23 cellular contexts compared by ENCODE assay signal in the genomic region with DNA sequence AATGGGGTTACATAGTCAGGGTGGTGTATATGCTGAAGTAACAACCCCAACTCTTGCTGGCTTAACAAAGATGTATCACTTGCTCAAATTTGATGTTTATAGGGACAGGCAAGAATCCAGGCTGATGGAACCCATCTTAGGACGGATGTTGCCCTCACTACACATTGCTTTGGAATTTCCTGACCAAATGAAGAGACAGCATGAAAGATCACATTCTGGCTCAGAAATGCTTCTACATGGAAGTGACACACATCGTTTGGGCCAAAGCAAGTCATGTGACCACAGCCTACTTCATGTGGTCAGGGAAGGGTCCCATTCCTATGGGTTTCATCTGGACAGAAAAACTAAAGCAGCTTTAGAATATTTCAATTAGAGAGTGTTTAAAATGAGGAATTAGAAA.
DNase-seq lines count a peak whose midpoint lies in the region; FAIRE-seq and TF ChIP-seq lines count a peak whose summit lies in the region.
"Had no signal": no experiment of that assay in that cellular context is flagged by ENCODE, and none has a peak within 500 bp of the region (broad histone marks: within the 10 kb centered on the region; RNA-seq: fewer than 3 reads in every experiment).

No MANE protein-coding gene starts in this region.

- H3K4me1 Mint-ChIP-seq in astrocyte (ENCODE audit: low read depth, unreplicated experiment): no peaks in the 10 kb centered on the region
- H3K4me1 Mint-ChIP-seq: B cell had no signal

- H3K27ac Mint-ChIP-seq in astrocyte (ENCODE audit: unreplicated experiment): no peak overlapping the region
- H3K27ac Mint-ChIP-seq: B cell; CD8-positive, alpha-beta T cell; HFFc6 had no signal

- DNase-seq in HT1080 (ENCODE audit: low read depth): peak; percentile 87
- DNase-seq in astrocyte (ENCODE audit: low read depth): peak; percentile 52
- DNase-seq in choroid plexus epithelial cell (ENCODE audit: low read depth): peak; percentile 27
- peak; percentile 37 for DNase-seq in islet precursor cell
- no peak for DNase-seq in AG08395 (ENCODE audit: low spot score)
- no peak for DNase-seq in DMS79 treated with DMSO at 0.1 percent for 48 hours (lab: John Stamatoyannopoulos, UW)
- DNase-seq in NCI-H526 (lab: John Stamatoyannopoulos, UW): no peak
- no peak for DNase-seq in MG63
- DNase-seq: 8988T; Calu3; CD8-positive, alpha-beta T cell; DMS53; GDM1; GOT3; H7; HFFc6; IMR-90 had no signal

- H3K79me2 ChIP-seq in astrocyte (ENCODE audit: insufficient read depth, low read length): no peaks in the 10 kb centered on the region

- peak overlapping the region; percentile 18 for H3K27ac ChIP-seq in astrocyte (ENCODE audit: low read depth, low read length)
- H3K27ac ChIP-seq: BLaER1 treated with 17β-estradiol and CSF1 and Interleukin-3, amounts not matched to agents 10 nM and 100 nM; HL-60 had no signal

- H3K9me3 ChIP-seq in astrocyte (ENCODE audit: insufficient read depth, low read depth, low read length) (no peaks in the 10 kb centered on the region), MG63 (no peaks in the 10 kb centered on the region)

- TF ChIP-seq CTCF in astrocyte (IDR thresholded peaks at IDR 0.05; ENCODE audit: insufficient read depth, low read depth, low read length) (no peak), choroid plexus epithelial cell (conservative IDR thresholded peaks at IDR 0.05; ENCODE audit: low read depth, low read length) (no peak)

- no peaks in the 10 kb centered on the region for H3K36me3 ChIP-seq in astrocyte (ENCODE audit: insufficient read depth, low read length)
- no peaks in the 10 kb centered on the region for H3K36me3 ChIP-seq in MG63
- H3K36me3 ChIP-seq: BLaER1 treated with 17β-estradiol and CSF1 and Interleukin-3, amounts not matched to agents 10 nM and 100 nM had no signal

- peak overlapping the region; percentile 28 for H3K4me2 ChIP-seq in astrocyte (ENCODE audit: low read length)
- H3K4me2 ChIP-seq: BLaER1 treated with 17β-estradiol and CSF1 and Interleukin-3, amounts not matched to agents 10 nM and 100 nM had no signal

- no peaks in the 10 kb centered on the region for H4K20me1 ChIP-seq in astrocyte (ENCODE audit: insufficient read depth, low read length)
- H4K20me1 ChIP-seq: BLaER1 treated with 17β-estradiol and CSF1 and Interleukin-3, amounts not matched to agents 10 nM and 100 nM had no signal

- no peak overlapping the region for H3K4me3 ChIP-seq in astrocyte (ENCODE audit: insufficient read depth, low read depth, low read length)
- H3K4me3 ChIP-seq in choroid plexus epithelial cell (ENCODE audit: low read depth, low read length): no peak overlapping the region
- H3K4me3 ChIP-seq in MG63: no peak overlapping the region
- H3K4me3 ChIP-seq: BLaER1 treated with 17β-estradiol and CSF1 and Interleukin-3, amounts not matched to agents 10 nM and 100 nM had no signal

- no peak overlapping the region for H3K4me3 Mint-ChIP-seq in astrocyte (ENCODE audit: unreplicated experiment)
- H3K4me3 Mint-ChIP-seq: B cell; CD8-positive, alpha-beta T cell; HFFc6 had no signal

- H2AFZ ChIP-seq in astrocyte (ENCODE audit: low read depth, low read length): no peak overlapping the region

- H3K4me1 ChIP-seq in astrocyte (ENCODE audit: insufficient read depth, low read length): peaks cover 8% of the 10 kb centered on the region

- peaks cover 21% of the 10 kb centered on the region for H3K9me3 Mint-ChIP-seq in astrocyte (ENCODE audit: unreplicated experiment)
- H3K9me3 Mint-ChIP-seq: CD8-positive, alpha-beta T cell had no signal

- FAIRE-seq in astrocyte (lab: Jason Lieb, UNC): no peak
- FAIRE-seq: GM12892, GM18507, HTR-8/SVneo had no signal

- no peak overlapping the region for H3K9ac ChIP-seq in astrocyte (ENCODE audit: low read length)
- H3K9ac ChIP-seq: BLaER1 treated with 17β-estradiol and CSF1 and Interleukin-3, amounts not matched to agents 10 nM and 100 nM had no signal

- no peaks in the 10 kb centered on the region for H3K27me3 Mint-ChIP-seq in astrocyte (ENCODE audit: low read depth, unreplicated experiment)
- H3K27me3 Mint-ChIP-seq: B cell had no signal

- no peaks in the 10 kb centered on the region for H3K36me3 Mint-ChIP-seq in astrocyte (ENCODE audit: low read depth, unreplicated experiment)
- H3K36me3 Mint-ChIP-seq: CD8-positive, alpha-beta T cell had no signal

- no peaks in the 10 kb centered on the region for H3K27me3 ChIP-seq in astrocyte (ENCODE audit: insufficient read depth, low read length)
- peaks cover 2% of the 10 kb centered on the region; the same call in 1 of the 2 replicates for H3K27me3 ChIP-seq in MG63
- H3K27me3 ChIP-seq: BLaER1 treated with 17β-estradiol and CSF1 and Interleukin-3, amounts not matched to agents 10 nM and 100 nM had no signal

Comparison
In these comparisons a context has a peak if more than half of its experiments do, and no peak if none do; other contexts are left out.
1. DNase-seq: peak in HT1080 (single experiment), astrocyte (single experiment), choroid plexus epithelial cell (single experiment) and islet precursor cell (single experiment); none in AG08395 (single experiment), DMS79 treated with DMSO at 0.1 percent for 48 hours (single experiment), NCI-H526 (0 of 2) and MG63 (single experiment).